ENCODE assay signal across 20 cellular contexts in genomic region chr15:22265056-22265945, GRCh38.
DNase-seq lines count a peak whose midpoint lies in the region; ATAC-seq and TF ChIP-seq lines count a peak whose summit lies in the region.
"Had no signal": no experiment of that assay in that cellular context is flagged by ENCODE, and none has a peak within 500 bp of the region (broad histone marks: within the 10 kb centered on the region; RNA-seq: fewer than 3 reads in every experiment).

No MANE protein-coding gene starts in this region.

- H3K27me3 Mint-ChIP-seq in CD4-positive, alpha-beta memory T cell, result no peaks in the 10 kb centered on the region
- H3K27me3 Mint-ChIP-seq in activated CD8-positive, alpha-beta memory T cell treated with anti-CD3 and anti-CD28 coated beads, Interleukin-2, amount 10 ng/mL, durations not matched to agents 7 days and 5 days, result no peaks in the 10 kb centered on the region
- no peaks in the 10 kb centered on the region for H3K27me3 Mint-ChIP-seq in natural killer cell (ENCODE audit: low read depth in 2 of 2)
- H3K27me3 Mint-ChIP-seq: brain; stimulated activated memory B cell treated with anti-CD40 and anti-IgM and Interleukin-4, amounts not matched to agents 10 μg/mL and 1 μg/mL and 100 μg/mL, for 72 hours had no signal

- no peak for ATAC-seq in activated CD8-positive, alpha-beta memory T cell treated with anti-CD3 and anti-CD28 coated beads, Interleukin-2, amount 10 ng/mL, durations not matched to agents 7 days and 5 days
- peak; percentile 57 to 71 (median 66) for ATAC-seq in natural killer cell
- no peak for ATAC-seq in GM19023 (IDR thresholded peaks at IDR 0.05; ENCODE audit: unreplicated experiment)
- ATAC-seq: stimulated activated memory B cell treated with anti-CD40 and anti-IgM and Interleukin-4, amounts not matched to agents 10 μg/mL and 1 μg/mL and 100 μg/mL, for 72 hours had no signal

- H3K36me3 Mint-ChIP-seq in CD4-positive, alpha-beta memory T cell, result no peaks in the 10 kb centered on the region
- H3K36me3 Mint-ChIP-seq in activated CD8-positive, alpha-beta memory T cell treated with anti-CD3 and anti-CD28 coated beads, Interleukin-2, amount 10 ng/mL, durations not matched to agents 7 days and 5 days, result no peaks in the 10 kb centered on the region
- H3K36me3 Mint-ChIP-seq in natural killer cell, result no peaks in the 10 kb centered on the region
- H3K36me3 Mint-ChIP-seq: activated naive CD8-positive, alpha-beta T cell treated with anti-CD3 and anti-CD28 coated beads, Interleukin-2, amount 10 ng/mL, durations not matched to agents 7 days and 5 days; brain; stimulated activated memory B cell treated with anti-CD40 and anti-IgM and Interleukin-4, amounts not matched to agents 10 μg/mL and 1 μg/mL and 100 μg/mL, for 72 hours had no signal

- POLR2A ChIA-PET in CD4-positive, alpha-beta memory T cell (lab: Charles Lee; ENCODE audit: partially characterized antibody), result no interaction called here

- no peak overlapping the region for H3K4me3 Mint-ChIP-seq in CD4-positive, alpha-beta memory T cell
- H3K4me3 Mint-ChIP-seq in activated CD8-positive, alpha-beta memory T cell treated with anti-CD3 and anti-CD28 coated beads, Interleukin-2, amount 10 ng/mL, durations not matched to agents 7 days and 5 days, result no peak overlapping the region
- no peak overlapping the region for H3K4me3 Mint-ChIP-seq in natural killer cell
- H3K4me3 Mint-ChIP-seq: activated naive CD8-positive, alpha-beta T cell treated with anti-CD3 and anti-CD28 coated beads, Interleukin-2, amount 10 ng/mL, durations not matched to agents 7 days and 5 days; brain; stimulated activated memory B cell treated with anti-CD40 and anti-IgM and Interleukin-4, amounts not matched to agents 10 μg/mL and 1 μg/mL and 100 μg/mL, for 72 hours had no signal

- H3K27ac ChIP-seq in CD4-positive, alpha-beta memory T cell (ENCODE audit: low read depth, low read length), result peak overlapping the region; percentile 39
- H3K27ac ChIP-seq: C4-2B, sigmoid colon had no signal

- H3K4me3 ChIP-seq in CD4-positive, alpha-beta memory T cell (ENCODE audit: low read length in 2 of 2), result peak overlapping the region in 1 of 2 donors; percentile 6
- H3K4me3 ChIP-seq: sigmoid colon, transverse colon had no signal

- TF ChIP-seq CTCF in natural killer cell (IDR thresholded peaks at IDR 0.05) (peak; percentile 19), GM10266 (IDR thresholded peaks at IDR 0.05; ENCODE audit: control insufficient read depth, insufficient read depth, low read depth, missing control alignments) (no peak)

- peak; percentile 46 for DNase-seq in activated CD4-positive, alpha-beta T cell treated with anti-CD3 and anti-CD28 coated beads for 48 hours
- DNase-seq in activated CD4-positive, alpha-beta T cell treated with anti-CD3 and anti-CD28 coated beads, Interleukin-2, amount 50 U/mL, for 4 hours, result no peak
- DNase-seq in CD4-positive, alpha-beta memory T cell, result peak in 3 of 5 donors; percentile 46 to 59 (median 52)
- DNase-seq in activated CD8-positive, alpha-beta memory T cell treated with anti-CD3 and anti-CD28 coated beads, Interleukin-2, amount 10 ng/mL, durations not matched to agents 7 days and 5 days, result peak; percentile 45
- DNase-seq in natural killer cell (peak; percentile 82), GM10266 (ENCODE audit: extremely low spot score) (no peak), NCI-H2029 treated with DMSO at 0.1 percent for 48 hours (lab: John Stamatoyannopoulos, UW) (no peak)
- DNase-seq: activated naive CD8-positive, alpha-beta T cell treated with anti-CD3 and anti-CD28 coated beads, Interleukin-2, amount 10 ng/mL, durations not matched to agents 7 days and 5 days; cortex of kidney; DMS79; NCI-H2081; NCI-H526; occipital lobe; OCI-M1; sigmoid colon; transverse colon had no signal

- H3K27ac Mint-ChIP-seq in CD4-positive, alpha-beta memory T cell, result no peak overlapping the region
- no peak overlapping the region for H3K27ac Mint-ChIP-seq in activated CD8-positive, alpha-beta memory T cell treated with anti-CD3 and anti-CD28 coated beads, Interleukin-2, amount 10 ng/mL, durations not matched to agents 7 days and 5 days
- no peak overlapping the region for H3K27ac Mint-ChIP-seq in natural killer cell
- H3K27ac Mint-ChIP-seq: activated naive CD8-positive, alpha-beta T cell treated with anti-CD3 and anti-CD28 coated beads, Interleukin-2, amount 10 ng/mL, durations not matched to agents 7 days and 5 days; brain; stimulated activated memory B cell treated with anti-CD40 and anti-IgM and Interleukin-4, amounts not matched to agents 10 μg/mL and 1 μg/mL and 100 μg/mL, for 72 hours had no signal

- peaks cover 54% of the 10 kb centered on the region for H3K4me1 ChIP-seq in CD4-positive, alpha-beta memory T cell (ENCODE audit: insufficient read depth, low read length)
- H3K4me1 ChIP-seq: sigmoid colon, transverse colon had no signal

- CTCF ChIA-PET in CD4-positive, alpha-beta memory T cell (lab: Charles Lee; ENCODE audit: partially characterized antibody), result interaction anchor here (4.2 kb wide), 1 partner anchor 43 kb away, joined by 17 read pairs; no protein-coding TSS in a partner anchor
- CTCF ChIA-PET in activated CD8-positive, alpha-beta memory T cell treated with anti-CD3 and anti-CD28 coated beads, Interleukin-2, amount 10 ng/mL, durations not matched to agents 7 days and 5 days (lab: Charles Lee), result no interaction called here

- H3K9me3 Mint-ChIP-seq in CD4-positive, alpha-beta memory T cell, result no peaks in the 10 kb centered on the region
- no peaks in the 10 kb centered on the region for H3K9me3 Mint-ChIP-seq in activated CD8-positive, alpha-beta memory T cell treated with anti-CD3 and anti-CD28 coated beads, Interleukin-2, amount 10 ng/mL, durations not matched to agents 7 days and 5 days (ENCODE audit: low read depth)
- no peaks in the 10 kb centered on the region for H3K9me3 Mint-ChIP-seq in natural killer cell
- H3K9me3 Mint-ChIP-seq: activated naive CD8-positive, alpha-beta T cell treated with anti-CD3 and anti-CD28 coated beads, Interleukin-2, amount 10 ng/mL, durations not matched to agents 7 days and 5 days; stimulated activated memory B cell treated with anti-CD40 and anti-IgM and Interleukin-4, amounts not matched to agents 10 μg/mL and 1 μg/mL and 100 μg/mL, for 72 hours had no signal

- no peaks in the 10 kb centered on the region for H3K36me3 ChIP-seq in CD4-positive, alpha-beta memory T cell (ENCODE audit: insufficient read depth, low read length)
- H3K36me3 ChIP-seq: sigmoid colon, transverse colon had no signal

- intact Hi-C loops in CD4-positive, alpha-beta memory T cell (cut with micrococcal nuclease), result no loop called here
- intact Hi-C loops in natural killer cell (cut with micrococcal nuclease), result no loop called here

- H3K27me3 ChIP-seq in CD4-positive, alpha-beta memory T cell (ENCODE audit: insufficient read depth, low read length), result no peaks in the 10 kb centered on the region
- H3K27me3 ChIP-seq: sigmoid colon, transverse colon had no signal

- H3K9me3 ChIP-seq in CD4-positive, alpha-beta memory T cell (ENCODE audit: control insufficient read depth in 1 of 2, low read length in 2 of 2), result no peaks in the 10 kb centered on the region
- H3K9me3 ChIP-seq: transverse colon had no signal

- H3K4me1 Mint-ChIP-seq in CD4-positive, alpha-beta memory T cell, result peaks cover 4 to 10% (median 8%) of the 10 kb centered on the region in 4 donors
- peaks cover 7% of the 10 kb centered on the region for H3K4me1 Mint-ChIP-seq in activated CD8-positive, alpha-beta memory T cell treated with anti-CD3 and anti-CD28 coated beads, Interleukin-2, amount 10 ng/mL, durations not matched to agents 7 days and 5 days
- peaks cover 12 to 13% of the 10 kb centered on the region in 2 donors for H3K4me1 Mint-ChIP-seq in natural killer cell
- H3K4me1 Mint-ChIP-seq: brain; stimulated activated memory B cell treated with anti-CD40 and anti-IgM and Interleukin-4, amounts not matched to agents 10 μg/mL and 1 μg/mL and 100 μg/mL, for 72 hours had no signal

Comparison
In these comparisons a context has a peak if more than half of its experiments do, and no peak if none do; other contexts are left out.
1. DNase-seq: peak in activated CD4-positive, alpha-beta T cell treated with anti-CD3 and anti-CD28 coated beads for 48 hours (single experiment), CD4-positive, alpha-beta memory T cell (3 of 5), activated CD8-positive, alpha-beta memory T cell treated with anti-CD3 and anti-CD28 coated beads, Interleukin-2, amount 10 ng/mL, durations not matched to agents 7 days and 5 days (single experiment) and natural killer cell (single experiment); none in activated CD4-positive, alpha-beta T cell treated with anti-CD3 and anti-CD28 coated beads, Interleukin-2, amount 50 U/mL, for 4 hours (0 of 2), GM10266 (single experiment) and NCI-H2029 treated with DMSO at 0.1 percent for 48 hours (single experiment).
2. ATAC-seq: peak in natural killer cell (3 of 3); none in activated CD8-positive, alpha-beta memory T cell treated with anti-CD3 and anti-CD28 coated beads, Interleukin-2, amount 10 ng/mL, durations not matched to agents 7 days and 5 days (single experiment) and GM19023 (single experiment).